ENCODE assay signal across 8 cellular contexts in genomic region chr2:29000481-29000880, GRCh38. TPM values are rescaled to one million over a fixed set of nuclear protein-coding genes. Genes with fewer than 3 reads are reported as not detected.
DNase-seq lines count a peak whose midpoint lies in the region; ATAC-seq and TF ChIP-seq lines count a peak whose summit lies in the region.

No MANE protein-coding gene starts in this region.

- H3K27me3 Mint-ChIP-seq in CD8-positive, alpha-beta T cell (ENCODE audit: low read depth): no peaks in the 10 kb centered on the region
- H3K27me3 Mint-ChIP-seq in activated CD4-positive, alpha-beta memory T cell treated with anti-CD3 and anti-CD28 coated beads for 36 hours: no peaks in the 10 kb centered on the region
- H3K27me3 Mint-ChIP-seq in naive thymus-derived CD8-positive, alpha-beta T cell: no peaks in the 10 kb centered on the region

- no peaks in the 10 kb centered on the region for H3K36me3 Mint-ChIP-seq in CD8-positive, alpha-beta T cell
- no peaks in the 10 kb centered on the region for H3K36me3 Mint-ChIP-seq in activated CD4-positive, alpha-beta memory T cell treated with anti-CD3 and anti-CD28 coated beads for 36 hours
- H3K36me3 Mint-ChIP-seq in naive thymus-derived CD8-positive, alpha-beta T cell: no peaks in the 10 kb centered on the region

- peak overlapping the region; percentile 92 for H3K27ac Mint-ChIP-seq in CD8-positive, alpha-beta T cell
- H3K27ac Mint-ChIP-seq in activated CD4-positive, alpha-beta memory T cell treated with anti-CD3 and anti-CD28 coated beads for 36 hours: no peak overlapping the region
- H3K27ac Mint-ChIP-seq in naive thymus-derived CD8-positive, alpha-beta T cell: peak overlapping the region; percentile 21 to 95 (median 84)

- H3K9me3 Mint-ChIP-seq in CD8-positive, alpha-beta T cell: no peaks in the 10 kb centered on the region
- H3K9me3 Mint-ChIP-seq in activated CD4-positive, alpha-beta memory T cell treated with anti-CD3 and anti-CD28 coated beads for 36 hours: no peaks in the 10 kb centered on the region
- no peaks in the 10 kb centered on the region for H3K9me3 Mint-ChIP-seq in naive thymus-derived CD8-positive, alpha-beta T cell

- CTCF ChIA-PET in CD8-positive, alpha-beta T cell (lab: Charles Lee): interaction anchor here (1.8 to 2.5 kb wide), 2 partner anchors 10 to 15 kb away, joined by 6 to 12 read pairs; no protein-coding TSS in a partner anchor
- CTCF ChIA-PET in activated CD4-positive, alpha-beta memory T cell treated with anti-CD3 and anti-CD28 coated beads for 36 hours (lab: Charles Lee): interaction anchor here (0.6 to 1.2 kb wide), 3 partner anchors 11 to 130 kb away, joined by 3 to 4 read pairs (median 3); no protein-coding TSS in a partner anchor

- ATAC-seq in CD8-positive, alpha-beta T cell: peak; percentile 94
- peak; percentile 80 for ATAC-seq in GM19468 (IDR thresholded peaks at IDR 0.05; ENCODE audit: extremely low read depth, unreplicated experiment)
- peak; percentile 93 for ATAC-seq in HG03520 (IDR thresholded peaks at IDR 0.05; ENCODE audit: unreplicated experiment)
- ATAC-seq in naive thymus-derived CD8-positive, alpha-beta T cell: peak; percentile 94 to 99

- no peaks in the 10 kb centered on the region for H3K9me3 ChIP-seq in CD8-positive, alpha-beta T cell (ENCODE audit: low read length)

- H3K4me1 ChIP-seq in CD8-positive, alpha-beta T cell (ENCODE audit: insufficient read depth, low read length): peaks cover 28% of the 10 kb centered on the region

- intact Hi-C loops in CD8-positive, alpha-beta T cell (cut with DNase I, micrococcal nuclease): no loop called here
- intact Hi-C loops in activated CD4-positive, alpha-beta memory T cell treated with anti-CD3 and anti-CD28 coated beads for 36 hours (cut with micrococcal nuclease): no loop called here

- H3K4me1 Mint-ChIP-seq in CD8-positive, alpha-beta T cell (ENCODE audit: low read depth): peaks cover 31% of the 10 kb centered on the region
- peaks cover 22% of the 10 kb centered on the region for H3K4me1 Mint-ChIP-seq in activated CD4-positive, alpha-beta memory T cell treated with anti-CD3 and anti-CD28 coated beads for 36 hours (ENCODE audit: low read depth)
- peaks cover 24 to 42% (median 37%) of the 10 kb centered on the region in 4 donors for H3K4me1 Mint-ChIP-seq in naive thymus-derived CD8-positive, alpha-beta T cell

- POLR2A ChIA-PET in CD8-positive, alpha-beta T cell (lab: Charles Lee): interaction anchor here (0.9 to 4.2 kb wide), 2 partner anchors 11 to 115 kb away, joined by 3 to 65 read pairs; no protein-coding TSS in a partner anchor
- POLR2A ChIA-PET in activated CD4-positive, alpha-beta memory T cell treated with anti-CD3 and anti-CD28 coated beads for 36 hours (lab: Charles Lee): interaction anchor here (1.1 kb wide), 1 partner anchor 130 kb away, joined by 3 read pairs; no protein-coding TSS in a partner anchor
- POLR2A ChIA-PET in naive thymus-derived CD8-positive, alpha-beta T cell (lab: Charles Lee): interaction anchor here (0.7 to 2.3 kb wide), 4 partner anchors 11 to 1918 kb away, joined by 3 to 17 read pairs (median 7); no protein-coding TSS in a partner anchor

- peak overlapping the region; percentile 8 for H3K4me3 Mint-ChIP-seq in CD8-positive, alpha-beta T cell
- no peak overlapping the region for H3K4me3 Mint-ChIP-seq in activated CD4-positive, alpha-beta memory T cell treated with anti-CD3 and anti-CD28 coated beads for 36 hours
- peak overlapping the region in 9 of 10 donors; percentile 2 to 75 (median 49) for H3K4me3 Mint-ChIP-seq in naive thymus-derived CD8-positive, alpha-beta T cell

- no peaks in the 10 kb centered on the region for H3K36me3 ChIP-seq in CD8-positive, alpha-beta T cell (ENCODE audit: insufficient read depth, low read length)

- H3K27me3 ChIP-seq in CD8-positive, alpha-beta T cell (ENCODE audit: insufficient read depth, low read length): no peaks in the 10 kb centered on the region

- DNase-seq in CD8-positive, alpha-beta T cell: peak in 6 of 7 experiments; percentile 34 to 76 (median 58)
- peak; percentile 50 for DNase-seq in activated CD4-positive, alpha-beta memory T cell treated with anti-CD3 and anti-CD28 coated beads for 36 hours
- peak in 9 of 10 donors; percentile 44 to 76 (median 61) for DNase-seq in naive thymus-derived CD8-positive, alpha-beta T cell
- DNase-seq in NCI-H748 (lab: John Stamatoyannopoulos, UW; ENCODE audit: unreplicated experiment) (no peak), T1000 (lab: John Stamatoyannopoulos, UW) (no peak), NCI-H774 (lab: John Stamatoyannopoulos, UW) (no peak)

- no peak for TF ChIP-seq CTCF in CD8-positive, alpha-beta T cell (IDR thresholded peaks at IDR 0.05)

- H3K4me3 ChIP-seq in CD8-positive, alpha-beta T cell (ENCODE audit: low read depth, low read length): no peak overlapping the region

- no peak overlapping the region for H3K27ac ChIP-seq in CD8-positive, alpha-beta T cell (ENCODE audit: low read depth, low read length)

RNA-seq across cellular contexts. Expression of gene TOGARAM2, which starts 19.4 kb away (rescaled TPM):
- 1 to 10 TPM; 4.6 to 4.8 TPM for total RNA-seq in CD8-positive, alpha-beta T cell
- total RNA-seq in activated CD4-positive, alpha-beta memory T cell treated with anti-CD3 and anti-CD28 coated beads for 36 hours: 1 to 10 TPM; 9.6 TPM
- total RNA-seq in naive thymus-derived CD8-positive, alpha-beta T cell: under 1 TPM; 0.47 to 0.75 TPM
- polyA plus RNA-seq in naive thymus-derived CD8-positive, alpha-beta T cell: 1 to 10 TPM in 1 of 3 donors, under 1 TPM in 1, not detected in 1; 0.32 to 1.9 TPM

Comparison
In these comparisons a context has a peak if more than half of its experiments do, and no peak if none do; other contexts are left out.
1. DNase-seq: peak in CD8-positive, alpha-beta T cell (6 of 7), activated CD4-positive, alpha-beta memory T cell treated with anti-CD3 and anti-CD28 coated beads for 36 hours (single experiment) and naive thymus-derived CD8-positive, alpha-beta T cell (9 of 10); none in NCI-H748 (single experiment), T1000 (single experiment) and NCI-H774 (single experiment).
2. Peak in every context shown above with its lines, with median percentiles within 50 percentile points of each other: ATAC-seq.